1 cellular context compared by ENCODE assay signal in genomic region chr1:157272899-157273774, GRCh38.
TF ChIP-seq lines count a peak whose summit lies in the region.

No MANE protein-coding gene starts in this region.

TF ChIP-seq in HEK293, 187 proteins besides CTCF, POLR2A, EP300 and RAD21 (continued from another document and continues in another):
- TF ChIP-seq ZSCAN5A (tag by site-specific recombination; IDR thresholded peaks at IDR 0.05) (no peak), ZNF645 (tag by site-specific recombination; IDR thresholded peaks at IDR 0.05) (no peak), REPIN1 (tag by site-specific recombination; IDR thresholded peaks at IDR 0.05; ENCODE audit: low read depth) (no peak), ZNF501 (tag by site-specific recombination; IDR thresholded peaks at IDR 0.05) (no peak), ZNF521 (tag by site-specific recombination; IDR thresholded peaks at IDR 0.05) (no peak), PRDM2 (tag by site-specific recombination; IDR thresholded peaks at IDR 0.05; ENCODE audit: borderline replicate concordance) (no peak), KLF9 (tag by site-specific recombination; IDR thresholded peaks at IDR 0.05; ENCODE audit: low read depth) (no peak), INSM2 (tag by site-specific recombination; IDR thresholded peaks at IDR 0.05) (no peak), MEIS1 (CRISPR knock-in tag; IDR thresholded peaks at IDR 0.05; ENCODE audit: borderline replicate concordance) (no peak), ZNF626 (tag by site-specific recombination; IDR thresholded peaks at IDR 0.05) (no peak), ZNF558 (tag by site-specific recombination; IDR thresholded peaks at IDR 0.05) (no peak), PRDM4 (tag by site-specific recombination; IDR thresholded peaks at IDR 0.05) (peak; percentile 87), ZBTB49 (tag by site-specific recombination; IDR thresholded peaks at IDR 0.05; ENCODE audit: low read depth) (no peak), HOXD13 (CRISPR knock-in tag; IDR thresholded peaks at IDR 0.05; ENCODE audit: borderline replicate concordance) (0 out of 2 replicates have a peak, but pooled peaks have one; percentile 13), ZNF2 (tag by site-specific recombination; IDR thresholded peaks at IDR 0.05) (no peak), ZSCAN23 (tag by site-specific recombination; IDR thresholded peaks at IDR 0.05) (no peak), ZBTB11 (tag by site-specific recombination; conservative IDR thresholded peaks at IDR 0.05; ENCODE audit: low read depth) (no peak), ZNF629 (tag by site-specific recombination; IDR thresholded peaks at IDR 0.05) (peak; percentile 43; the same call in 1 of the 2 replicates), TSHZ1 (tag by site-specific recombination; IDR thresholded peaks at IDR 0.05; ENCODE audit: borderline replicate concordance) (no peak), ZNF555 (tag by site-specific recombination; conservative IDR thresholded peaks at IDR 0.05) (no peak), ZNF175 (tag by site-specific recombination; IDR thresholded peaks at IDR 0.05) (no peak), ZNF423 (tag by site-specific recombination; IDR thresholded peaks at IDR 0.05) (0 out of 2 replicates have a peak, but pooled peaks have one; percentile 47), ZNF404 (tag by site-specific recombination; IDR thresholded peaks at IDR 0.05) (no peak), IKZF3 (tag by site-specific recombination; IDR thresholded peaks at IDR 0.05) (peak; percentile 93), ZNF394 (tag by site-specific recombination; IDR thresholded peaks at IDR 0.05; ENCODE audit: borderline replicate concordance) (no peak), ZNF561 (tag by site-specific recombination; IDR thresholded peaks at IDR 0.05; ENCODE audit: borderline replicate concordance) (peak; percentile 75; the same call in 1 of the 2 replicates)
